8 cellular contexts compared by ENCODE assay signal in genomic region chr22:29359469-29359868, GRCh38. TPM values are rescaled to one million over a fixed set of nuclear protein-coding genes. Genes with fewer than 3 reads are reported as not detected.
DNase-seq lines count a peak whose midpoint lies in the region; ATAC-seq, FAIRE-seq and TF ChIP-seq lines count a peak whose summit lies in the region.

No MANE protein-coding gene starts in this region.

- H3K27ac ChIP-seq in IMR-90 (ENCODE audit: insufficient read depth, low read length) = no peak overlapping the region
- H3K27ac ChIP-seq in keratinocyte (ENCODE audit: control insufficient read depth, insufficient read depth, low read length) = no peak overlapping the region

- H3K18ac ChIP-seq in IMR-90 (ENCODE audit: low read depth, low read length) = no peak overlapping the region

- FAIRE-seq in keratinocyte (lab: Jason Lieb, UNC) (no peak), urothelium cell line (lab: Jason Lieb, UNC) (no peak)

- H3K36me3 Mint-ChIP-seq in brain = peaks cover 47% of the 10 kb centered on the region

- H3K4me1 ChIP-seq in IMR-90 (ENCODE audit: control insufficient read depth, insufficient read depth, low read length) (no peaks in the 10 kb centered on the region), keratinocyte (ENCODE audit: control insufficient read depth, extremely low read depth, insufficient read depth, low read length) (no peaks in the 10 kb centered on the region)

- no peak overlapping the region for H3K4ac ChIP-seq in IMR-90 (ENCODE audit: low read depth, low read length)

- no peak overlapping the region for H4K8ac ChIP-seq in IMR-90 (ENCODE audit: low read depth in 2 of 2, low read length in 2 of 2)

- POLR2A ChIA-PET in IMR-90 (lab: Charles Lee; ENCODE audit: unreplicated experiment) = interaction anchor here (0.6 kb wide), 1 partner anchor 10 kb away, joined by 3 read pairs; no protein-coding TSS in a partner anchor

- in situ Hi-C loops in IMR-90 (cut with MboI; ENCODE audit: low sequenced_read_pairs) = no loop called here

- H3K9me3 Mint-ChIP-seq in brain = no peaks in the 10 kb centered on the region

- no peak overlapping the region for H3K14ac ChIP-seq in IMR-90 (replicated peaks; ENCODE audit: low read depth, low read length)

- no peaks in the 10 kb centered on the region for H3K27me3 ChIP-seq in IMR-90 (ENCODE audit: control insufficient read depth, insufficient read depth, low read length)
- H3K27me3 ChIP-seq in keratinocyte (ENCODE audit: control insufficient read depth, extremely low read depth, insufficient read depth, low read length) = no peaks in the 10 kb centered on the region

- WGBS in IMR-90 (ENCODE audit: extremely low coverage in 2 of 2, insufficient read length in 1 of 2), 2 experiments = 43% methylated on average over 6 of the region's 9 CpGs; no CpG with 5 or more reads in 1 of the 2 experiments

- H3K4me3 ChIP-seq in IMR-90 (ENCODE audit: insufficient read depth, low read depth, low read length) = no peak overlapping the region
- H3K4me3 ChIP-seq in keratinocyte (ENCODE audit: control insufficient read depth in 2 of 3, extremely low read depth in 1 of 3, insufficient read depth in 2 of 3, low read depth in 1 of 3, low read length in 3 of 3) = no peak overlapping the region

- peaks cover 4% of the 10 kb centered on the region for H3K4me1 Mint-ChIP-seq in brain

- H3K79me1 ChIP-seq in IMR-90 (ENCODE audit: low read depth in 1 of 2, low read length in 2 of 2) = no peaks in the 10 kb centered on the region; a peak in 1 of 4 replicates

- no peaks in the 10 kb centered on the region for H3K79me2 ChIP-seq in keratinocyte (ENCODE audit: control insufficient read depth, insufficient read depth, low read length)

- H3K27me3 Mint-ChIP-seq in brain = no peaks in the 10 kb centered on the region

- no peak for TF ChIP-seq POLR2A in IMR-90 (IDR thresholded peaks at IDR 0.05; ENCODE audit: low read depth, low read length)

- no TSS peak for BruUV-seq in IMR-90 (replicated peaks; lab: Mats Ljungman, UMichigan)

- H2AFZ ChIP-seq in IMR-90 (replicated peaks; ENCODE audit: low read length, poor library complexity) = peak overlapping the region; percentile 79
- no peak overlapping the region for H2AFZ ChIP-seq in keratinocyte (ENCODE audit: control insufficient read depth, low read length)

- H3K9me1 ChIP-seq in IMR-90 (ENCODE audit: insufficient read depth, low read length) (peaks cover 3% of the 10 kb centered on the region; the same call in 1 of the 2 replicates), keratinocyte (ENCODE audit: control insufficient read depth, extremely low read depth, insufficient read depth, low read length) (no peaks in the 10 kb centered on the region)

- dilution Hi-C loops in IMR-90 (cut with HindIII; ENCODE audit: low sequenced_read_pairs, unreplicated experiment) = no loop called here
- dilution Hi-C loops in keratinocyte (cut with MboI; ENCODE audit: extremely low pct_ligation_motif_present, low sequenced_read_pairs) = no loop called here

- TF ChIP-seq CTCF in IMR-90 (conservative IDR thresholded peaks at IDR 0.05; ENCODE audit: low read depth, low read length) (peak; percentile 62), brain (conservative IDR thresholded peaks at IDR 0.05) (peak; percentile 62 to 75), keratinocyte (optimal IDR thresholded peaks at IDR 0.05 in 1 of 3, IDR thresholded peaks at IDR 0.05 in 1 of 3, conservative IDR thresholded peaks at IDR 0.05 in 1 of 3; ENCODE audit: extremely low read depth in 1 of 3, insufficient read depth in 2 of 3, low read length in 3 of 3) (peak; percentile 42 to 66 (median 49))

- no peak overlapping the region for H2BK120ac ChIP-seq in IMR-90 (ENCODE audit: low read depth, low read length)

- H4K20me1 ChIP-seq in IMR-90 (ENCODE audit: insufficient read depth, low read length) (no peaks in the 10 kb centered on the region; the same call in 1 of the 2 replicates), keratinocyte (ENCODE audit: control insufficient read depth, extremely low read depth, insufficient read depth, low read length) (peaks cover 2% of the 10 kb centered on the region)

- H3K56ac ChIP-seq in IMR-90 (ENCODE audit: extremely low read depth, insufficient read depth, low read length) = no peak overlapping the region

- H4K91ac ChIP-seq in IMR-90 (ENCODE audit: insufficient read depth, low read depth, low read length) = no peak overlapping the region

- no peak overlapping the region for H2BK20ac ChIP-seq in IMR-90 (ENCODE audit: low read depth, low read length)

- no peak overlapping the region for H2BK15ac ChIP-seq in IMR-90 (ENCODE audit: low read depth, low read length)

- H3K4me2 ChIP-seq in IMR-90 (ENCODE audit: low read depth, low read length) = no peak overlapping the region
- H3K4me2 ChIP-seq in keratinocyte (ENCODE audit: control insufficient read depth, extremely low read depth, insufficient read depth, low read depth, low read length) = no peak overlapping the region

- no peak overlapping the region for H3K4me3 Mint-ChIP-seq in brain

- H3K36me3 ChIP-seq in IMR-90 (ENCODE audit: control insufficient read depth, insufficient read depth, low read length) (peaks cover 30% of the 10 kb centered on the region), keratinocyte (ENCODE audit: control insufficient read depth in 2 of 2, extremely low read depth in 1 of 2, insufficient read depth in 2 of 2, low read length in 2 of 2) (peaks cover 19 to 24% of the 10 kb centered on the region in 2 experiments)

- H3K9me3 ChIP-seq in IMR-90 (ENCODE audit: control insufficient read depth, insufficient read depth, low read length) (no peaks in the 10 kb centered on the region), keratinocyte (ENCODE audit: control insufficient read depth, low read depth, low read length) (no peaks in the 10 kb centered on the region)

- no peak overlapping the region for H2AK5ac ChIP-seq in IMR-90 (ENCODE audit: low read depth, low read length)

- no peak overlapping the region for H3K23ac ChIP-seq in IMR-90 (ENCODE audit: low read depth, low read length)

- peak; percentile 61 for TF ChIP-seq RAD21 in IMR-90 (IDR thresholded peaks at IDR 0.05; ENCODE audit: low read length)

- intact Hi-C loops in IMR-90 (cut with micrococcal nuclease) = loop anchor here (1.0 kb wide), 1 partner anchor 53 kb away; the partner anchor contains the start of gene GAS2L1

- ATAC-seq in IMR-90 (ENCODE audit: low read depth) (peak; percentile 91), HG03196 (IDR thresholded peaks at IDR 0.05; ENCODE audit: unreplicated experiment) (no peak)

- H2AK9ac ChIP-seq in IMR-90 (replicated peaks; ENCODE audit: low read depth, low read length, poor library complexity) = peak overlapping the region; percentile 48

- H3K27ac Mint-ChIP-seq in brain = peak overlapping the region in 4 of 5 experiments; percentile 4 to 32 (median 20)

- DNase-seq in AG08396 (ENCODE audit: low spot score) (peak; percentile 62), IMR-90 (peak; percentile 53), keratinocyte (ENCODE audit: low read depth, low spot score) (no peak), urothelium cell line (ENCODE audit: low spot score) (peak; percentile 35), globus pallidus (ENCODE audit: low spot score) (no peak), UCSD-AML1 (lab: John Stamatoyannopoulos, UW; ENCODE audit: unreplicated experiment) (no peak)

- H4K5ac ChIP-seq in IMR-90 (ENCODE audit: low read depth, low read length) = no peak overlapping the region

- H3K9ac ChIP-seq in IMR-90 (ENCODE audit: low read depth, low read length) (no peak overlapping the region), keratinocyte (ENCODE audit: control insufficient read depth, extremely low read depth, insufficient read depth, low read length) (no peak overlapping the region)

- CTCF ChIA-PET in IMR-90 (lab: Yijun Ruan, JAX) = interaction anchor here (0.6 to 1.4 kb wide), 3 partner anchors 14 to 81 kb away, joined by 3 to 5 read pairs (median 3); no protein-coding TSS in a partner anchor

- H2BK5ac ChIP-seq in IMR-90 (ENCODE audit: low read depth, low read length, poor library complexity, severe bottlenecking) = no peak overlapping the region

RNA-seq across cellular contexts. Expression of gene AP1B1, which starts 28.9 kb away (rescaled TPM):
- 65.5 and 70.8 TPM in 2 replicates for total RNA-seq in IMR-90 (2012; rRNA removed)
- polyA plus RNA-seq in IMR-90 (2012; rRNA removed) = 55.7 and 62.3 TPM in 2 replicates
- 40.7 and 58.5 TPM in 2 replicates for polyA plus RNA-seq in IMR-90 (2012; cell fraction: cytosol; rRNA removed)
- 53.6 and 100 TPM in 2 replicates for polyA plus RNA-seq in IMR-90 (2012; cell fraction: nucleus; rRNA removed; ENCODE audit: low replicate concordance)
- 92.7 TPM for polyA plus RNA-seq in brain (ENCODE audit: insufficient read depth, low read depth, low replicate concordance)
- 45.7 to 83.2 TPM (median 55.3 TPM) in 3 replicates for polyA plus RNA-seq in keratinocyte
- polyA plus RNA-seq in keratinocyte (2011; ENCODE audit: low read depth) = 39.1 TPM
- polyA plus RNA-seq in keratinocyte (2011; cell fraction: cytosol; rRNA removed) = 60.1 and 76.2 TPM in 2 replicates
- polyA plus RNA-seq in keratinocyte (2011; cell fraction: nucleus; rRNA removed) = 78.4 and 86.2 TPM in 2 replicates
- polyA plus RNA-seq in keratinocyte (2012; ENCODE audit: low replicate concordance) = 27.6 and 80.8 TPM in 2 replicates
- polyA minus RNA-seq in keratinocyte = 151 to 271 TPM (median 173 TPM) in 3 replicates
- 162 TPM for polyA minus RNA-seq in keratinocyte (2011; cell fraction: cytosol; rRNA and poly(A)+ RNA removed)
- 91.1 and 106 TPM in 2 replicates for polyA minus RNA-seq in keratinocyte (2011; cell fraction: nucleus; rRNA and poly(A)+ RNA removed)

RNA-seq across cellular contexts. Expression of gene RASL10A, which starts 44.0 kb away (rescaled TPM):
- not detected in 2 replicates for total RNA-seq in IMR-90 (2012; rRNA removed)
- polyA plus RNA-seq in IMR-90 (2012; rRNA removed) (0.07 and 0.26 TPM in 2 replicates), brain (ENCODE audit: insufficient read depth, low read depth, low replicate concordance) (6.5 TPM), keratinocyte (0.07 to 0.09 TPM in 2 of 3 replicates, not detected in the other)
- 0.22 TPM in 1 of 2 replicates, not detected in the other for polyA plus RNA-seq in IMR-90 (2012; cell fraction: cytosol; rRNA removed)
- 0.89 and 2.7 TPM in 2 replicates for polyA plus RNA-seq in IMR-90 (2012; cell fraction: nucleus; rRNA removed; ENCODE audit: low replicate concordance)
- not detected for polyA plus RNA-seq in keratinocyte (2011; ENCODE audit: low read depth)
- not detected in 2 replicates for polyA plus RNA-seq in keratinocyte (2011; cell fraction: cytosol; rRNA removed)
- polyA plus RNA-seq in keratinocyte (2011; cell fraction: nucleus; rRNA removed) = 0.78 and 0.89 TPM in 2 replicates
- 0.25 TPM in 1 of 2 replicates, not detected in the other for polyA plus RNA-seq in keratinocyte (2012; ENCODE audit: low replicate concordance)
- 0.43 TPM in 1 of 3 replicates, not detected in the others for polyA minus RNA-seq in keratinocyte
- polyA minus RNA-seq in keratinocyte (2011; cell fraction: cytosol; rRNA and poly(A)+ RNA removed) = not detected
- polyA minus RNA-seq in keratinocyte (2011; cell fraction: nucleus; rRNA and poly(A)+ RNA removed) = 0.42 TPM in 1 of 2 replicates, not detected in the other

RNA-seq across cellular contexts. Expression of gene GAS2L1, which starts 53.0 kb away (rescaled TPM):
- total RNA-seq in IMR-90 (2012; rRNA removed) = 1.4 TPM in 2 replicates
- polyA plus RNA-seq in IMR-90 (2012; rRNA removed) = 15.6 and 22.5 TPM in 2 replicates
- polyA plus RNA-seq in IMR-90 (2012; cell fraction: cytosol; rRNA removed) = 24.1 and 32.2 TPM in 2 replicates
- polyA plus RNA-seq in IMR-90 (2012; cell fraction: nucleus; rRNA removed; ENCODE audit: low replicate concordance) = 20.1 and 69.5 TPM in 2 replicates
- 20.4 TPM for polyA plus RNA-seq in brain (ENCODE audit: insufficient read depth, low read depth, low replicate concordance)
- 11.3 to 21.1 TPM (median 12.2 TPM) in 3 replicates for polyA plus RNA-seq in keratinocyte
- polyA plus RNA-seq in keratinocyte (2011; ENCODE audit: low read depth) = 1.6 TPM
- polyA plus RNA-seq in keratinocyte (2011; cell fraction: cytosol; rRNA removed) = 7.8 and 24.6 TPM in 2 replicates
- polyA plus RNA-seq in keratinocyte (2011; cell fraction: nucleus; rRNA removed) = 16.5 and 25.9 TPM in 2 replicates
- polyA plus RNA-seq in keratinocyte (2012; ENCODE audit: low replicate concordance) = 9.8 and 36.4 TPM in 2 replicates
- 6.2 to 25.9 TPM (median 9.1 TPM) in 3 replicates for polyA minus RNA-seq in keratinocyte
- polyA minus RNA-seq in keratinocyte (2011; cell fraction: cytosol; rRNA and poly(A)+ RNA removed) = 42.2 TPM
- 13.7 and 15.8 TPM in 2 replicates for polyA minus RNA-seq in keratinocyte (2011; cell fraction: nucleus; rRNA and poly(A)+ RNA removed)

Comparison
In these comparisons a context has a peak if more than half of its experiments do, and no peak if none do; other contexts are left out.
1. DNase-seq: peak in AG08396 (single experiment), IMR-90 (single experiment) and urothelium cell line (single experiment); none in keratinocyte (single experiment), globus pallidus (single experiment) and UCSD-AML1 (single experiment).
2. Peak in every context shown above with its lines, with median percentiles within 50 percentile points of each other: CTCF ChIP-seq.